9 cellular contexts compared by ENCODE assay signal in the genomic region with DNA sequence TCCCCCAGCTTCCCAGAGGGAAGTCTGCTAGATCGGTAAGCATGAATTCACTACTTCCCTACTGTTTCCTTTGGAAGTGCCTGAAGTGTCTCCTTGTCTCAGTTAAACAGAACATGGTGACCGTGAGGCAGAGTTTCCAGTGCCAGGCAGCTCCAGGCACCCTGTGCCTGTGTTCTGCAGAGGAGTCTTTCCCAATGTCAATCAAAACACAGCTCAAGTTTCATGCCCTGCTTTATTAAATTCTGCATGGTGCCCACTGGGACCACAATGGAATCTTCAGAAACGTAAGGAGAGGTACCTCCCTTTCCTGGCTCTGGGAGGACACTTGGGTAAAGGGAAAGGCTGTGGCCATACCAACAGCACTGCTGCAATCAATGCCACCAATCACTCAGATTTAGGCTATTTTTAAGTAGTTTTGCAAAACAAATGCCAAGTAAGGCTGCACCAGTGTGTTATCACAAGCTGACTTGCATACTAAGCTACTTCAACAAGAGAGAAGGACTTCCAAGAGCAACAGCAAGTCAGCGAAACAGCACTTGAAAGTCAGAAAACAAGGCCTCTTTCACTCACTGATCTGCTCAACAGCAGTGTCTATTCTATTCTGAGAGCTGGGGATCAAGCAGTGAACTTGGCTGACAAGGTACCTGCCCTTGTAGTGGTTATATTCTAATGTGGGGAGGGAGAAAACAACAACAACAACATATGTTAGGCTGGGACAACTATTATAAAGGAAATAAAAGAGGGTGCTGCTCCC. TPM values are rescaled to one million over a fixed set of nuclear protein-coding genes. Genes with fewer than 3 reads are reported as not detected.
DNase-seq lines count a peak whose midpoint lies in the region; ATAC-seq, FAIRE-seq and TF ChIP-seq lines count a peak whose summit lies in the region.
"Had no signal": no experiment of that assay in that cellular context is flagged by ENCODE, and none has a peak within 500 bp of the region (broad histone marks: within the 10 kb centered on the region; RNA-seq: fewer than 3 reads in every experiment).

No MANE protein-coding gene starts in this region.

- no peak for TF ChIP-seq CTCF in CD8-positive, alpha-beta T cell (IDR thresholded peaks at IDR 0.05)
- TF ChIP-seq CTCF in fibroblast of lung (conservative IDR thresholded peaks at IDR 0.05 in 1 of 2, IDR thresholded peaks at IDR 0.05 in 1 of 2; ENCODE audit: low read depth in 1 of 2, low read length in 2 of 2) (no peak), pancreas (IDR thresholded peaks at IDR 0.05) (no peak), RWPE1 (conservative IDR thresholded peaks at IDR 0.05; ENCODE audit: low read depth) (no peak)

- H3K4me3 ChIP-seq in CD8-positive, alpha-beta T cell (ENCODE audit: low read depth, low read length): no peak overlapping the region
- H3K4me3 ChIP-seq in fibroblast of lung (replicated peaks in 1 of 4; ENCODE audit: control extremely low read depth in 1 of 4, insufficient read depth in 1 of 4, low read depth in 3 of 4, low read length in 4 of 4) (no peak overlapping the region), pancreas (no peak overlapping the region)

- no peaks in the 10 kb centered on the region for H3K9me3 Mint-ChIP-seq in CD8-positive, alpha-beta T cell
- H3K9me3 Mint-ChIP-seq in T-helper 1 cell treated with Interleukin-12 subunit alpha and Interleukin-12 subunit beta and Interleukin-4 antibody, amounts not matched to agents 30 μg/mL and 1 μg/mL, for 36 hours: no peaks in the 10 kb centered on the region

- WGBS in pancreas, 2 donors: 50 to 63% methylated on average over 4 of the region's 4 CpGs

- intact Hi-C loops in CD8-positive, alpha-beta T cell (cut with DNase I, micrococcal nuclease): loop anchor here in 1 of 2 experiments (5.0 to 10.0 kb wide), 2 partner anchors 249 to 667 kb away; a partner anchor contains a TSS
- intact Hi-C loops in pancreas (cut with DNase I): no loop called here

- H3K27me3 Mint-ChIP-seq in CD8-positive, alpha-beta T cell (ENCODE audit: low read depth): no peaks in the 10 kb centered on the region
- H3K27me3 Mint-ChIP-seq in T-helper 1 cell treated with Interleukin-12 subunit alpha and Interleukin-12 subunit beta and Interleukin-4 antibody, amounts not matched to agents 30 μg/mL and 1 μg/mL, for 36 hours (ENCODE audit: low read depth): no peaks in the 10 kb centered on the region

- no peak for ATAC-seq in CD8-positive, alpha-beta T cell
- ATAC-seq in pancreas (peak; percentile 35 to 66 (median 50)), GM18520 (IDR thresholded peaks at IDR 0.05; ENCODE audit: unreplicated experiment) (no peak), HG02981 (IDR thresholded peaks at IDR 0.05; ENCODE audit: unreplicated experiment) (no peak)

- POLR2A ChIA-PET in CD8-positive, alpha-beta T cell (lab: Charles Lee): interaction anchor here (0.6 to 1.6 kb wide), 5 partner anchors 15 to 119 kb away, joined by 3 to 6 read pairs (median 4); a partner anchor contains a TSS
- POLR2A ChIA-PET in RWPE1 (lab: Yijun Ruan, JAX; ENCODE audit: low non-redundant PET): no interaction called here

- CTCF ChIA-PET in CD8-positive, alpha-beta T cell (lab: Charles Lee): interaction anchor here (0.9 to 11.9 kb wide), 13 partner anchors 9 to 248 kb away, joined by 3 to 155 read pairs (median 4); no protein-coding TSS in a partner anchor
- CTCF ChIA-PET in RWPE1 (lab: Yijun Ruan, JAX): interaction anchor here (0.6 to 1.2 kb wide), 4 partner anchors 8 to 130 kb away, joined by 3 read pairs; no protein-coding TSS in a partner anchor

- H3K27ac ChIP-seq in CD8-positive, alpha-beta T cell (ENCODE audit: low read depth, low read length): peak overlapping the region; percentile 19
- no peak overlapping the region for H3K27ac ChIP-seq in fibroblast of lung (ENCODE audit: insufficient read depth, low read length)
- peak overlapping the region in 2 of 4 donors; percentile 41 to 42 for H3K27ac ChIP-seq in pancreas
- H3K27ac ChIP-seq in RWPE1: no peak overlapping the region

- no peak overlapping the region for H3K9ac ChIP-seq in fibroblast of lung (ENCODE audit: insufficient read depth, low read length)

- H3K4me1 ChIP-seq in CD8-positive, alpha-beta T cell (ENCODE audit: insufficient read depth, low read length): peaks cover 44% of the 10 kb centered on the region
- H3K4me1 ChIP-seq in fibroblast of lung (ENCODE audit: control insufficient read depth, extremely low read depth, insufficient read depth, low read length) (peaks cover 12% of the 10 kb centered on the region), pancreas (peaks cover 7 to 12% (median 11%) of the 10 kb centered on the region in 3 donors)

- no peaks in the 10 kb centered on the region for H3K9me3 ChIP-seq in CD8-positive, alpha-beta T cell (ENCODE audit: low read length)
- H3K9me3 ChIP-seq in fibroblast of lung (ENCODE audit: control insufficient read depth, insufficient read depth, low read depth, low read length) (no peaks in the 10 kb centered on the region), pancreas (no peaks in the 10 kb centered on the region)

- H3K27me3 ChIP-seq in CD8-positive, alpha-beta T cell (ENCODE audit: insufficient read depth, low read length): no peaks in the 10 kb centered on the region
- H3K27me3 ChIP-seq in fibroblast of lung (ENCODE audit: control insufficient read depth, insufficient read depth, low read length): no peaks in the 10 kb centered on the region
- H3K27me3 ChIP-seq in pancreas: no peaks in the 10 kb centered on the region

- peak overlapping the region; percentile 29 for H3K4me3 Mint-ChIP-seq in CD8-positive, alpha-beta T cell
- H3K4me3 Mint-ChIP-seq in T-helper 1 cell treated with Interleukin-12 subunit alpha and Interleukin-12 subunit beta and Interleukin-4 antibody, amounts not matched to agents 30 μg/mL and 1 μg/mL, for 36 hours: peak overlapping the region; percentile 49

- H3K36me3 Mint-ChIP-seq in CD8-positive, alpha-beta T cell: peaks cover 17% of the 10 kb centered on the region
- peaks cover 27% of the 10 kb centered on the region for H3K36me3 Mint-ChIP-seq in T-helper 1 cell treated with Interleukin-12 subunit alpha and Interleukin-12 subunit beta and Interleukin-4 antibody, amounts not matched to agents 30 μg/mL and 1 μg/mL, for 36 hours (ENCODE audit: low read depth)

- DNase-seq in CD8-positive, alpha-beta T cell: no peak
- DNase-seq in fibroblast of lung (ENCODE audit: low read depth in 2 of 2) (peak in 1 of 2 donors; percentile 28), pancreas (no peak), RWPE1 (ENCODE audit: low spot score) (no peak), NCI-H1048 (lab: John Stamatoyannopoulos, UW) (no peak)
- DNase-seq: NCI-H774 had no signal

- peaks cover 88% of the 10 kb centered on the region for H3K79me2 ChIP-seq in fibroblast of lung (ENCODE audit: control insufficient read depth, insufficient read depth, low read length)

- no peak for FAIRE-seq in pancreas (lab: Jason Lieb, UNC)

- H2AFZ ChIP-seq in fibroblast of lung (ENCODE audit: low read length): no peak overlapping the region

- peaks cover 65% of the 10 kb centered on the region for H3K4me1 Mint-ChIP-seq in CD8-positive, alpha-beta T cell (ENCODE audit: low read depth)
- H3K4me1 Mint-ChIP-seq in T-helper 1 cell treated with Interleukin-12 subunit alpha and Interleukin-12 subunit beta and Interleukin-4 antibody, amounts not matched to agents 30 μg/mL and 1 μg/mL, for 36 hours (ENCODE audit: low read depth): peaks cover 75% of the 10 kb centered on the region

- peak overlapping the region; percentile 91 for H3K27ac Mint-ChIP-seq in CD8-positive, alpha-beta T cell
- peak overlapping the region; percentile 81 for H3K27ac Mint-ChIP-seq in T-helper 1 cell treated with Interleukin-12 subunit alpha and Interleukin-12 subunit beta and Interleukin-4 antibody, amounts not matched to agents 30 μg/mL and 1 μg/mL, for 36 hours

- no peaks in the 10 kb centered on the region for H3K36me3 ChIP-seq in CD8-positive, alpha-beta T cell (ENCODE audit: insufficient read depth, low read length)
- H3K36me3 ChIP-seq in fibroblast of lung (ENCODE audit: control insufficient read depth, insufficient read depth, low read length): peaks cover 2% of the 10 kb centered on the region
- H3K36me3 ChIP-seq in pancreas: no peaks in the 10 kb centered on the region

- H4K20me1 ChIP-seq in fibroblast of lung (ENCODE audit: control insufficient read depth, extremely low read depth, insufficient read depth, low read length): no peaks in the 10 kb centered on the region

- peak overlapping the region; percentile 11 for H3K4me2 ChIP-seq in fibroblast of lung (ENCODE audit: extremely low read depth, insufficient read depth, low read length)

RNA-seq across cellular contexts. Expression of a gene that starts 14.9 kb away (rescaled TPM):
- 10 to 100 TPM; 50.3 to 50.9 TPM for total RNA-seq in CD8-positive, alpha-beta T cell
- total RNA-seq in fibroblast of lung: 36.7 and 51.0 TPM in 2 replicates
- 46.9 and 58.1 TPM in 2 replicates for polyA plus RNA-seq in fibroblast of lung
- polyA plus RNA-seq in fibroblast of lung (2012): 23.3 and 29.5 TPM in 2 replicates
- polyA minus RNA-seq in fibroblast of lung (ENCODE audit: low replicate concordance): 30.5 and 37.2 TPM in 2 replicates
- total RNA-seq in pancreas: 10 to 100 TPM in 5 of 6 donors, 1 to 10 TPM in 1; 9.9 to 23.0 (median 13.7) TPM
- 1 to 10 TPM; 5.1 to 8.2 TPM for polyA plus RNA-seq in pancreas

Comparison
In these comparisons a context has a peak if more than half of its experiments do, and no peak if none do; other contexts are left out.
1. ATAC-seq: peak in pancreas (4 of 4); none in CD8-positive, alpha-beta T cell (single experiment), GM18520 (single experiment) and HG02981 (single experiment).